8 cellular contexts compared by ENCODE assay signal in the genomic region with DNA sequence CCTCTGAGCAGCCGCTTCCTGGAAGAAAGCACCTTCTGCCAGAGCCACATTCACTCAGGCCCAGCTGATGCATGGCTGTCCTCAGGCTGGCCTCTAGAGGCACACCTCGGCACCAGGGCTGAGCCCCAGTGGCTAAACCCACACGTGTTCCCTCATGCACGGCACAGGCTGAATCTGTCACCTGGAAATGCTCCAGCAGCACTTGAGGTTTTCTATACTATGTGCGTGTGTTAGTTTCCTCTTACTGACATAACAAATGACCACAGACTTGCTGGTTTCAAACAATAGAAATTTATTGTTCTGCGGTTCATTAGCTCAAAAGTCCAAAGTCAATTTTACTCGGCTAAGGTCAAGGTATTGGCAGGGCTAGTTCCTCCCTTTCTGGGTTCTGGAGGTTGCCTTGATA.
DNase-seq lines count a peak whose midpoint lies in the region; ATAC-seq lines count a peak whose summit lies in the region.

No MANE protein-coding gene starts in this region.

- ATAC-seq in GM21576 (IDR thresholded peaks at IDR 0.05; ENCODE audit: unreplicated experiment) (peak; percentile 99), HG03575 (IDR thresholded peaks at IDR 0.05; ENCODE audit: extremely low read depth, insufficient number of reproducible peaks, low FRiP score, unreplicated experiment) (peak; percentile 53)

- peak; percentile 1 to 4 for DNase-seq in stimulated activated CD8-positive, alpha-beta memory T cell treated with anti-CD3 and anti-CD28 coated beads, Interleukin-15, amount 100 ng/mL, for 48 hours (ENCODE audit: low read depth in 2 of 2)
- DNase-seq in stimulated activated CD8-positive, alpha-beta memory T cell treated with anti-CD3 and anti-CD28 coated beads, Interleukin-4, amount 100 ng/mL, for 48 hours: no peak
- peak; percentile 53 for DNase-seq in UCSD-AML1 (lab: John Stamatoyannopoulos, UW; ENCODE audit: unreplicated experiment)
- DNase-seq in left kidney (ENCODE audit: low read depth, low spot score): peak; percentile 91
- DNase-seq in inferior parietal cortex (ENCODE audit: extremely low spot score): no peak
- no peak for DNase-seq in NCI-H2227 (lab: John Stamatoyannopoulos, UW; ENCODE audit: unreplicated experiment)

Comparison
In these comparisons a context has a peak if more than half of its experiments do, and no peak if none do; other contexts are left out.
1. DNase-seq: peak in stimulated activated CD8-positive, alpha-beta memory T cell treated with anti-CD3 and anti-CD28 coated beads, Interleukin-15, amount 100 ng/mL, for 48 hours (2 of 2), UCSD-AML1 (single experiment) and left kidney (single experiment); none in stimulated activated CD8-positive, alpha-beta memory T cell treated with anti-CD3 and anti-CD28 coated beads, Interleukin-4, amount 100 ng/mL, for 48 hours (single experiment), inferior parietal cortex (single experiment) and NCI-H2227 (single experiment).